In the genomic region with DNA sequence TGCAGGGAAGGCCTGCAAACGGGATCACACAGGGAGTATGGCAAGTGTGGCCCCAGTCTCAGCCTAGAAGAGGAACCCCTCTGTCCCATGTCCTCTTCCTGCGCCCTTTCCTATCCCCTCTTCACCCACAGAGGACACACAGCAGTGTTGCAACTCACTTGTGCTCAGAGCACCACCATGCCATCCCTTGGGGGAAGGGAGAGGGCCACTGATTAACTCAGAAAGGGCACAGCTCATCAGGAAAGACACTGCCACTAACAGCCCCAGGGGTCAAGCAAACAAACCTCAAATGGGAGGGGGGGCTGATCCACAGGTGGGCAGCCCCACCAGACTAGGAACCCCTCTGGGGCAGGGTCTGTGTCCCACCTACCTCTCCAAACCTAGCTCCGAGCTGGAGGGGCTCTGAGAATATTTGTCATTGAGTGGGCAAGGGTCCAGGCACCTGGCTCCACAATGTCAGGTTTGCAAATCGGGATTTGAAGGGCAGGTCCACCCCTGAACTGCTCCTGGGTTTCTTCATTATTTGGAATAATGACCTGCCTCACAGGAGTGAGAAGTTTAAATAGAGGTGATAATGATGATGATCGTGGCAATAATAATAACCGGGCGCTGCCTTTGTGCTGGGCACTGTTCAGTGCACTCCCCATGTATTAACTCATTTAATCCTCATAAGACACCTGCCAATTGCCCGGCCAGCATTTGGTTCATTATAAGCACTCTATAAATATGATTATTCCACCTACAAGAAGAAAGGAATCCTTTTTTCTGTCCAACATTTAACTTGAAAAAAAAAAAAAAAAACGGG, we compare ENCODE assay signal across 8 cellular contexts. TPM values are rescaled to one million over a fixed set of nuclear protein-coding genes. Genes with fewer than 3 reads are reported as not detected.
DNase-seq lines count a peak whose midpoint lies in the region; FAIRE-seq and TF ChIP-seq lines count a peak whose summit lies in the region.

No MANE protein-coding gene starts in this region.

- POLR2A ChIA-PET in A673 (lab: Charles Lee; ENCODE audit: low non-redundant PET) = no interaction called here

- FAIRE-seq in bronchial epithelial cell (lab: Jason Lieb, UNC) = no peak

- peak overlapping the region; percentile 89 for H3K4me3 ChIP-seq in A673 (ENCODE audit: low read depth, low read length, poor library complexity, severe bottlenecking)
- peak overlapping the region; percentile 90 for H3K4me3 ChIP-seq in HUES48 (ENCODE audit: low read depth, low read length)
- peak overlapping the region; percentile 73 for H3K4me3 ChIP-seq in bronchial epithelial cell (ENCODE audit: low read depth, low read length)
- no peak overlapping the region for H3K4me3 ChIP-seq in mucosa of stomach (ENCODE audit: low read length)

- DNase-seq in A673 (ENCODE audit: low spot score) (no peak), bronchial epithelial cell (ENCODE audit: low read depth) (no peak), NCI-H2081 treated with DMSO at 0.1 percent for 48 hours (lab: John Stamatoyannopoulos, UW) (no peak), GM10266 (ENCODE audit: extremely low spot score) (no peak), NOMO-1 treated with dmso at 0.1 percent for 144 hours (lab: John Stamatoyannopoulos, UW; ENCODE audit: unreplicated experiment) (no peak)
- DNase-seq in stimulated activated CD4-positive, alpha-beta T cell treated with anti-CD3 and anti-CD28 coated beads, Interleukin-4, amount 100 ng/mL, for 24 hours = no peak

- TSS peak; percentile 42 for BruUV-seq in A673 (replicated peaks; lab: Mats Ljungman, UMichigan)

- H3K27ac ChIP-seq in A673 (ENCODE audit: low read depth, low read length, poor library complexity, severe bottlenecking) = peak overlapping the region; percentile 95
- H3K27ac ChIP-seq in HUES48 (ENCODE audit: low read depth, low read length) = no peak overlapping the region

- H3K4me1 ChIP-seq in A673 (ENCODE audit: insufficient read depth, low read length, poor library complexity, severe bottlenecking) = peaks cover 20% of the 10 kb centered on the region
- peaks cover 6% of the 10 kb centered on the region for H3K4me1 ChIP-seq in HUES48 (ENCODE audit: control insufficient read depth, insufficient read depth, low read length)
- H3K4me1 ChIP-seq in mucosa of stomach (ENCODE audit: control insufficient read depth, insufficient read depth, low read length) = peaks cover 21% of the 10 kb centered on the region

- TF ChIP-seq CTCF in A673 (conservative IDR thresholded peaks at IDR 0.05; ENCODE audit: low read depth, low read length) = no peak
- TF ChIP-seq CTCF in bronchial epithelial cell (IDR thresholded peaks at IDR 0.05; ENCODE audit: insufficient read depth, low read length, severe bottlenecking) = no peak
- no peak for TF ChIP-seq CTCF in GM10266 (IDR thresholded peaks at IDR 0.05; ENCODE audit: control insufficient read depth, insufficient read depth, low read depth, missing control alignments)

- intact Hi-C loops in A673 (cut with micrococcal nuclease; ENCODE audit: unreplicated experiment) = loop anchor here (10.0 kb wide), 1 partner anchor 753 kb away; no protein-coding TSS in a partner anchor

- H3K9ac ChIP-seq in HUES48 (ENCODE audit: low read depth, low read length) (no peak overlapping the region), mucosa of stomach (ENCODE audit: low read length) (peak overlapping the region; percentile 83)

- H3K27me3 ChIP-seq in A673 (replicated peaks; ENCODE audit: insufficient read depth, low read depth, low read length, poor library complexity) (no peaks in the 10 kb centered on the region), HUES48 (ENCODE audit: control insufficient read depth, insufficient read depth, low read length) (no peaks in the 10 kb centered on the region), bronchial epithelial cell (ENCODE audit: control insufficient read depth, insufficient read depth, low read length) (no peaks in the 10 kb centered on the region), mucosa of stomach (ENCODE audit: control insufficient read depth, insufficient read depth, low read length) (no peaks in the 10 kb centered on the region)

- CTCF ChIA-PET in A673 (lab: Charles Lee) = interaction anchor here (1.9 to 3.6 kb wide), 2 partner anchors 12 kb away, joined by 10 to 18 read pairs; no protein-coding TSS in a partner anchor

- H3K9me3 ChIP-seq in A673 (ENCODE audit: low read depth, low read length, poor library complexity, severe bottlenecking) (no peaks in the 10 kb centered on the region), HUES48 (ENCODE audit: control insufficient read depth, insufficient read depth, low read length) (no peaks in the 10 kb centered on the region), mucosa of stomach (ENCODE audit: control insufficient read depth, low read length) (no peaks in the 10 kb centered on the region)

- H3K36me3 ChIP-seq in A673 (ENCODE audit: insufficient read depth, low read length, poor library complexity, severe bottlenecking) = no peaks in the 10 kb centered on the region
- no peaks in the 10 kb centered on the region; the same call in 1 of the 2 replicates for H3K36me3 ChIP-seq in HUES48 (ENCODE audit: control insufficient read depth, insufficient read depth, low read length)
- no peaks in the 10 kb centered on the region for H3K36me3 ChIP-seq in bronchial epithelial cell (ENCODE audit: control insufficient read depth, insufficient read depth, low read length)
- no peaks in the 10 kb centered on the region for H3K36me3 ChIP-seq in mucosa of stomach (ENCODE audit: control insufficient read depth, insufficient read depth, low read length)

RNA-seq across cellular contexts. Expression of gene ALDH4A1, which starts 1.0 kb away (rescaled TPM):
- total RNA-seq in A673 (2021) (18.4 and 23.1 TPM in 2 replicates), bronchial epithelial cell (15.8 and 30.6 TPM in 2 replicates)

RNA-seq across cellular contexts. Expression of gene TAS1R2, which starts 41.9 kb away (rescaled TPM):
- total RNA-seq in A673 (2021) (not detected in 2 replicates), bronchial epithelial cell (not detected in 2 replicates)

RNA-seq across cellular contexts. Expression of gene IFFO2, which starts 55.1 kb away (rescaled TPM):
- total RNA-seq in A673 (2021) = 13.3 and 16.3 TPM in 2 replicates
- 11.8 and 26.0 TPM in 2 replicates for total RNA-seq in bronchial epithelial cell
